ENCODE assay signal across 8 cellular contexts in the genomic region with DNA sequence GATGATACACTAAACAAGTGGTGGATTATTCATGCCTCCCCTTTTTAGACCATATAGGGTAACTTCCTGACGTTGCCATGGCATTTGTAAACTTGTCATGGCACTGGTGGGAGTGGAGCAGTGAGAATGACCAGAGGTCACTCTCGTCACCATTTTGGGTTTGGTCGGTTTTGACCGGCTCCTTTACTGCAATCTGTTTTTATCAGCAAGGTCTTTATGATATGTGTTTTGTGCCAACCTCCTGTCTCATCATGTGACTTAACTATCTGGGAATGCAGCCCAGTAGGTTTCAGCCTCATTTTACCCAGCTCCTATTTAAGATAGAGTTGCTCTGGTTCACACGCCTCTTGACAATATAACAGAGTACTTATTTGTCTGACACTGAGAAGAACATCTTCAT. TPM values are rescaled to one million over a fixed set of nuclear protein-coding genes. Genes with fewer than 3 reads are reported as not detected.
DNase-seq lines count a peak whose midpoint lies in the region; ATAC-seq and TF ChIP-seq lines count a peak whose summit lies in the region.
"Not testable (repeated sequence)": the region's sequence is repeated elsewhere in the genome, so short reads cannot be mapped to it uniquely, and the experiment has no call there.

No MANE protein-coding gene starts in this region.

- peaks cover 21% of the 10 kb centered on the region for H3K36me3 Mint-ChIP-seq in T-cell
- H3K36me3 Mint-ChIP-seq in activated CD8-positive, alpha-beta memory T cell treated with anti-CD3 and anti-CD28 coated beads, Interleukin-2, amount 10 ng/mL, durations not matched to agents 7 days and 5 days = peaks cover 25% of the 10 kb centered on the region
- H3K36me3 Mint-ChIP-seq in activated naive CD8-positive, alpha-beta T cell = peaks cover 12% of the 10 kb centered on the region
- H3K36me3 Mint-ChIP-seq in effector memory CD8-positive, alpha-beta T cell (ENCODE audit: insufficient read depth) = peaks cover 67% of the 10 kb centered on the region
- not testable (repeated sequence) for H3K36me3 Mint-ChIP-seq in natural killer cell

- H3K4me1 Mint-ChIP-seq in T-cell (peaks cover 87 to 91% (median 90%) of the 10 kb centered on the region in 3 donors), natural killer cell (peaks cover 73 to 76% of the 10 kb centered on the region in 2 donors)
- peaks cover 81% of the 10 kb centered on the region for H3K4me1 Mint-ChIP-seq in activated CD8-positive, alpha-beta memory T cell treated with anti-CD3 and anti-CD28 coated beads, Interleukin-2, amount 10 ng/mL, durations not matched to agents 7 days and 5 days
- peaks cover 86% of the 10 kb centered on the region for H3K4me1 Mint-ChIP-seq in activated naive CD8-positive, alpha-beta T cell (ENCODE audit: low read depth)
- peaks cover 60 to 74% of the 10 kb centered on the region in 2 donors for H3K4me1 Mint-ChIP-seq in effector memory CD8-positive, alpha-beta T cell (ENCODE audit: low read depth in 2 of 2)
- peaks cover 84% of the 10 kb centered on the region for H3K4me1 Mint-ChIP-seq in stimulated activated naive CD8-positive, alpha-beta T cell treated with anti-CD3 and anti-CD28 coated beads, Interleukin-15, amount 100 ng/mL, for 72 hours

- peak overlapping the region; percentile 15 for H2AFZ ChIP-seq in ACC112 (ENCODE audit: low read length, unreplicated experiment)
- not testable (repeated sequence) for H2AFZ ChIP-seq in hepatocyte

- not testable (repeated sequence) for TF ChIP-seq CTCF in hepatocyte (IDR thresholded peaks at IDR 0.05; ENCODE audit: poor library complexity); natural killer cell (IDR thresholded peaks at IDR 0.05)

- not testable (repeated sequence) for H4K20me1 ChIP-seq in hepatocyte (ENCODE audit: insufficient read depth, poor library complexity, severe bottlenecking)

- H3K4me2 ChIP-seq in hepatocyte = peak overlapping the region; percentile 34

- not testable (repeated sequence) for DNase-seq in T-cell; activated CD8-positive, alpha-beta memory T cell treated with anti-CD3 and anti-CD28 coated beads, Interleukin-2, amount 10 ng/mL, durations not matched to agents 7 days and 5 days; effector memory CD8-positive, alpha-beta T cell; natural killer cell
- DNase-seq in hepatocyte (ENCODE audit: low spot score) = peak; percentile 57
- peak in 1 of 2 donors; percentile 6 for DNase-seq in stimulated activated naive CD8-positive, alpha-beta T cell treated with anti-CD3 and anti-CD28 coated beads, Interleukin-15, amount 100 ng/mL, for 72 hours

- H3K79me2 ChIP-seq in ACC112 (ENCODE audit: control insufficient read depth, insufficient read depth, low read length, unreplicated experiment) = peaks cover 32% of the 10 kb centered on the region
- H3K79me2 ChIP-seq in hepatocyte = peaks cover 82% of the 10 kb centered on the region

- H3K9me2 ChIP-seq in hepatocyte (replicated peaks; ENCODE audit: insufficient read depth) = not testable (repeated sequence)

- not testable (repeated sequence) for H3K9me3 ChIP-seq in hepatocyte (ENCODE audit: low read depth)

- H3K36me3 ChIP-seq in ACC112 (ENCODE audit: insufficient read depth, low read length); hepatocyte (replicated peaks; ENCODE audit: insufficient read depth, low read depth): not testable (repeated sequence)

- 64% methylated on average over 5 of the region's 5 CpGs for WGBS in hepatocyte (ENCODE audit: low lambda C conversion rate, missing lambda C conversion rate)

- not testable (repeated sequence) for H3K27me3 ChIP-seq in ACC112 (ENCODE audit: insufficient read depth, low read length); hepatocyte

- H3K4me3 ChIP-seq in ACC112 (ENCODE audit: low read depth, low read length) = peak overlapping the region; percentile 61
- not testable (repeated sequence) for H3K4me3 ChIP-seq in hepatocyte

- not testable (repeated sequence) for ATAC-seq in T-cell (replicated peaks in 1 of 4); activated CD8-positive, alpha-beta memory T cell treated with anti-CD3 and anti-CD28 coated beads, Interleukin-2, amount 10 ng/mL, durations not matched to agents 7 days and 5 days; effector memory CD8-positive, alpha-beta T cell (replicated peaks); natural killer cell; stimulated activated naive CD8-positive, alpha-beta T cell treated with anti-CD3 and anti-CD28 coated beads, Interleukin-15, amount 100 ng/mL, for 72 hours

- POLR2A ChIA-PET in T-cell (lab: Charles Lee) = not testable (repeated sequence)

- not testable (repeated sequence) for H3K27me3 Mint-ChIP-seq in T-cell; activated CD8-positive, alpha-beta memory T cell treated with anti-CD3 and anti-CD28 coated beads, Interleukin-2, amount 10 ng/mL, durations not matched to agents 7 days and 5 days; activated naive CD8-positive, alpha-beta T cell; effector memory CD8-positive, alpha-beta T cell; natural killer cell (ENCODE audit: low read depth in 2 of 2); stimulated activated naive CD8-positive, alpha-beta T cell treated with anti-CD3 and anti-CD28 coated beads, Interleukin-15, amount 100 ng/mL, for 72 hours

- peak overlapping the region; percentile 48 for H3K27ac ChIP-seq in ACC112 (ENCODE audit: low read depth, low read length)
- H3K27ac ChIP-seq in hepatocyte = peak overlapping the region; percentile 86

- H3K9me3 Mint-ChIP-seq in T-cell; activated CD8-positive, alpha-beta memory T cell treated with anti-CD3 and anti-CD28 coated beads, Interleukin-2, amount 10 ng/mL, durations not matched to agents 7 days and 5 days (ENCODE audit: low read depth); activated naive CD8-positive, alpha-beta T cell (ENCODE audit: low read depth); effector memory CD8-positive, alpha-beta T cell; natural killer cell; stimulated activated naive CD8-positive, alpha-beta T cell treated with anti-CD3 and anti-CD28 coated beads, Interleukin-15, amount 100 ng/mL, for 72 hours: not testable (repeated sequence)

- CTCF ChIA-PET in T-cell (lab: Charles Lee) = not testable (repeated sequence)
- CTCF ChIA-PET in activated CD8-positive, alpha-beta memory T cell treated with anti-CD3 and anti-CD28 coated beads, Interleukin-2, amount 10 ng/mL, durations not matched to agents 7 days and 5 days (lab: Charles Lee) = interaction anchor here (1.6 kb wide), 1 partner anchor 20 kb away, joined by 4 read pairs; no protein-coding TSS in a partner anchor

- H3K4me1 ChIP-seq in ACC112 (ENCODE audit: control insufficient read depth, insufficient read depth, low read length, unreplicated experiment) (peaks cover 30% of the 10 kb centered on the region), hepatocyte (ENCODE audit: insufficient read depth) (peaks cover 35% of the 10 kb centered on the region)

- H3K27ac Mint-ChIP-seq in T-cell = peak overlapping the region; percentile 83 to 95
- H3K27ac Mint-ChIP-seq in activated CD8-positive, alpha-beta memory T cell treated with anti-CD3 and anti-CD28 coated beads, Interleukin-2, amount 10 ng/mL, durations not matched to agents 7 days and 5 days = peak overlapping the region; percentile 71
- peak overlapping the region; percentile 97 for H3K27ac Mint-ChIP-seq in activated naive CD8-positive, alpha-beta T cell
- peak overlapping the region; percentile 46 to 67 for H3K27ac Mint-ChIP-seq in effector memory CD8-positive, alpha-beta T cell
- peak overlapping the region; percentile 65 to 73 for H3K27ac Mint-ChIP-seq in natural killer cell
- H3K27ac Mint-ChIP-seq in stimulated activated naive CD8-positive, alpha-beta T cell treated with anti-CD3 and anti-CD28 coated beads, Interleukin-15, amount 100 ng/mL, for 72 hours = peak overlapping the region; percentile 78 to 80

- intact Hi-C loops in natural killer cell (cut with micrococcal nuclease) = not testable (repeated sequence)

- H3K4me3 Mint-ChIP-seq in T-cell = peak overlapping the region in 2 of 3 donors; percentile 2 to 64
- H3K4me3 Mint-ChIP-seq in activated CD8-positive, alpha-beta memory T cell treated with anti-CD3 and anti-CD28 coated beads, Interleukin-2, amount 10 ng/mL, durations not matched to agents 7 days and 5 days; activated naive CD8-positive, alpha-beta T cell; natural killer cell: not testable (repeated sequence)
- H3K4me3 Mint-ChIP-seq in effector memory CD8-positive, alpha-beta T cell = peak overlapping the region; percentile 66 to 69
- H3K4me3 Mint-ChIP-seq in stimulated activated naive CD8-positive, alpha-beta T cell treated with anti-CD3 and anti-CD28 coated beads, Interleukin-15, amount 100 ng/mL, for 72 hours = peak overlapping the region in 1 of 2 donors; percentile 16

RNA-seq across cellular contexts. Expression of a gene that starts 22.2 kb away (rescaled TPM):
- 100 to 1,000 TPM; 125 to 137 (median 131) TPM for total RNA-seq in T-cell
- 10 to 100 TPM; 47.3 to 49.5 TPM for total RNA-seq in activated CD8-positive, alpha-beta memory T cell treated with anti-CD3 and anti-CD28 coated beads, Interleukin-2, amount 10 ng/mL, durations not matched to agents 7 days and 5 days
- 21.7 and 27.8 TPM in 2 replicates for total RNA-seq in hepatocyte
- polyA plus RNA-seq in hepatocyte = 8.9 and 9.2 TPM in 2 replicates
- 10 to 100 TPM; 76.5 to 80.5 (median 77.6) TPM for total RNA-seq in natural killer cell
